Comparison of ENCODE assay signal across 8 cellular contexts in the genomic region with DNA sequence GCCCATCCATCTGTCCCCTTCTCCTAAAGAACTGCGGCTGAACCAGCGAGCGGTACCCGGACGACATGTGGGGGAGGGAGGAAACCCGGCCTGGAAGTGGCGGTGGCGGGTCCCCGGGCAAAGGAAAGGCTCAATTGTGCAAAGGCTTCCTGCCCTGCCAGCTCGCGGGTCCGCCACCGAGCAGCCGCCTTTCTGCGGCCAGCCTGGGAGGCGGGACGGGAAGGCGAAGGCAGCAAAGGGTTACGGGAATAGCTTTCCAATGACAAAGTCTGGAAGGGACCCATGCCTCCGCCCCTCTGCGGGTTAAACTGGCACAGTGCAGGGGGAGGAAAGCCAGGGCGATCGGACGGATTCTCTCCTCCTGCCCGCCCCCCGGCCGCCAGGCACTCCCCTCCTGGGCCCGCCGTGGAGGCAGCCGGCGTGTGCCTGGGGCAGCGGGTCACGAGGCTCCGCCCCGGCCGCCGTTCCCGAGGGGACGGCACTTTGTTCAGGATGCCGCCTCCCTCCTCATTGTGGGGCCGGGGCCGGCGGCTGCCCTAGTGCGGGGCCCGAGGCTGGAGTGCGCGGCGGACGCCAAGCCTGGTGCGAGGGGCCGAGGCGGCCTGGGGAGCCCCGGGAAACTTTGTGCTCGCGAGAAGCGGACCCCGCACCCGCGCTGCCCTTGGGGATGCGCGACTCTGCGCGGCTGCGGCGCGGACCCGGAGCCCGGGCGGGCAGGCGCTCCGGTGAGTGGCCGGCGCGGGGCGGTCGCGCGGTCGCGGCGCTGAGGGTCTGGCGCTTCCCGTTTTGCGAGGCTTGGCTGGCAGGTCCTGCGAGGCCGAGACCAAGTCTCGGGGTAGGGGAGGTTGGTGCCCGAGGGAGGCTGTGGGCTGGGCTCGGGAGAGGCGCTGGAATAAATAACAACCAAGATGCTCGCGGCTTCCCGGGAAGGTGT. TPM values are rescaled to one million over a fixed set of nuclear protein-coding genes. Genes with fewer than 3 reads are reported as not detected.
DNase-seq lines count a peak whose midpoint lies in the region; ATAC-seq and TF ChIP-seq lines count a peak whose summit lies in the region.

Gene NAV1, plus strand, starts transcription at position 510 of the 934 bp plus-strand sequence. CDS start 83,758 bp downstream, outside the sequence.

- no peaks in the 10 kb centered on the region for H3K9me3 Mint-ChIP-seq in stimulated activated naive B cell treated with anti-CD40 and anti-IgM and Interleukin-4, amounts not matched to agents 10 μg/mL and 1 μg/mL and 100 μg/mL, for 72 hours

- H3K4me3 Mint-ChIP-seq in stimulated activated naive B cell treated with anti-CD40 and anti-IgM and Interleukin-4, amounts not matched to agents 10 μg/mL and 1 μg/mL and 100 μg/mL, for 72 hours: peak within 1 kb of the TSS; percentile 81 to 87

- peak; percentile 80 for ATAC-seq in left lobe of liver
- ATAC-seq in stimulated activated naive B cell treated with anti-CD40 and anti-IgM and Interleukin-4, amounts not matched to agents 10 μg/mL and 1 μg/mL and 100 μg/mL, for 72 hours (replicated peaks): peak; percentile 45 to 47
- no peak for ATAC-seq in HG03139 (IDR thresholded peaks at IDR 0.05; ENCODE audit: unreplicated experiment)

- POLR2A ChIA-PET in RWPE1 (lab: Yijun Ruan, JAX; ENCODE audit: low non-redundant PET): interaction anchor here (0.6 kb wide), 1 partner anchor 75 kb away, joined by 6 read pairs; no protein-coding TSS in a partner anchor

- H3K27me3 Mint-ChIP-seq in stimulated activated naive B cell treated with anti-CD40 and anti-IgM and Interleukin-4, amounts not matched to agents 10 μg/mL and 1 μg/mL and 100 μg/mL, for 72 hours: peaks cover 54 to 59% of the 10 kb centered on the region in 2 donors

- CTCF ChIA-PET in RWPE1 (lab: Yijun Ruan, JAX): no interaction called here

- no peaks in the 10 kb centered on the region for H3K36me3 Mint-ChIP-seq in stimulated activated naive B cell treated with anti-CD40 and anti-IgM and Interleukin-4, amounts not matched to agents 10 μg/mL and 1 μg/mL and 100 μg/mL, for 72 hours

- DNase-seq in Ammon's horn (ENCODE audit: low spot score) (peak; percentile 71), GM20000 (ENCODE audit: low spot score) (peak; percentile 43), RWPE1 (ENCODE audit: low spot score) (peak; percentile 70), dorsolateral prefrontal cortex (peak in 9 of 10 donors; percentile 50 to 83 (median 71)), left lobe of liver (ENCODE audit: low spot score) (peak; percentile 54)
- DNase-seq in stimulated activated naive B cell treated with anti-CD40 and anti-IgM and Interleukin-4, amounts not matched to agents 10 μg/mL and 1 μg/mL and 100 μg/mL, for 72 hours: peak; percentile 4
- DNase-seq in effector CD4-positive, alpha-beta T cell: no peak

- H3K4me3 ChIP-seq in dorsolateral prefrontal cortex: peak within 1 kb of the TSS; percentile 63 to 91 (median 81)

- TF ChIP-seq CTCF in GM20000 (IDR thresholded peaks at IDR 0.05; ENCODE audit: extremely low read depth, missing control alignments): no peak
- TF ChIP-seq CTCF in RWPE1 (conservative IDR thresholded peaks at IDR 0.05; ENCODE audit: low read depth): no peak
- peak in 17 of 56 donors; percentile 1 to 35 (median 17) for TF ChIP-seq CTCF in dorsolateral prefrontal cortex (IDR thresholded peaks at IDR 0.05 in 54 of 56, conservative IDR thresholded peaks at IDR 0.05 in 2 of 56; ENCODE audit: low read depth in 1 of 56, partially characterized antibody in 56 of 56)

- H3K27me3 ChIP-seq in dorsolateral prefrontal cortex: no peaks in the 10 kb centered on the region

- intact Hi-C loops in dorsolateral prefrontal cortex (cut with DNase I): loop anchor here in 1 of 2 donors (2.0 to 10.0 kb wide), 2 partner anchors 14 to 436 kb away; no protein-coding TSS in a partner anchor

- peaks cover 34 to 54% of the 10 kb centered on the region in 2 donors for H3K4me1 Mint-ChIP-seq in stimulated activated naive B cell treated with anti-CD40 and anti-IgM and Interleukin-4, amounts not matched to agents 10 μg/mL and 1 μg/mL and 100 μg/mL, for 72 hours

- no peak within 1 kb of the TSS for H3K27ac Mint-ChIP-seq in stimulated activated naive B cell treated with anti-CD40 and anti-IgM and Interleukin-4, amounts not matched to agents 10 μg/mL and 1 μg/mL and 100 μg/mL, for 72 hours

- peak within 1 kb of the TSS; percentile 52 for H3K27ac ChIP-seq in RWPE1
- peak within 1 kb of the TSS; percentile 30 to 97 (median 92) for H3K27ac ChIP-seq in dorsolateral prefrontal cortex

RNA-seq across cellular contexts. Expression of gene NAV1, which starts in this region (rescaled TPM):
- total RNA-seq in dorsolateral prefrontal cortex: 100 to 1,000 TPM in 17 of 120 experiments, 10 to 100 TPM in 103; 53.8 to 141 (median 77.6) TPM
- total RNA-seq in left lobe of liver: 4.6 TPM
